1 cellular context compared by ENCODE assay signal in the genomic region with DNA sequence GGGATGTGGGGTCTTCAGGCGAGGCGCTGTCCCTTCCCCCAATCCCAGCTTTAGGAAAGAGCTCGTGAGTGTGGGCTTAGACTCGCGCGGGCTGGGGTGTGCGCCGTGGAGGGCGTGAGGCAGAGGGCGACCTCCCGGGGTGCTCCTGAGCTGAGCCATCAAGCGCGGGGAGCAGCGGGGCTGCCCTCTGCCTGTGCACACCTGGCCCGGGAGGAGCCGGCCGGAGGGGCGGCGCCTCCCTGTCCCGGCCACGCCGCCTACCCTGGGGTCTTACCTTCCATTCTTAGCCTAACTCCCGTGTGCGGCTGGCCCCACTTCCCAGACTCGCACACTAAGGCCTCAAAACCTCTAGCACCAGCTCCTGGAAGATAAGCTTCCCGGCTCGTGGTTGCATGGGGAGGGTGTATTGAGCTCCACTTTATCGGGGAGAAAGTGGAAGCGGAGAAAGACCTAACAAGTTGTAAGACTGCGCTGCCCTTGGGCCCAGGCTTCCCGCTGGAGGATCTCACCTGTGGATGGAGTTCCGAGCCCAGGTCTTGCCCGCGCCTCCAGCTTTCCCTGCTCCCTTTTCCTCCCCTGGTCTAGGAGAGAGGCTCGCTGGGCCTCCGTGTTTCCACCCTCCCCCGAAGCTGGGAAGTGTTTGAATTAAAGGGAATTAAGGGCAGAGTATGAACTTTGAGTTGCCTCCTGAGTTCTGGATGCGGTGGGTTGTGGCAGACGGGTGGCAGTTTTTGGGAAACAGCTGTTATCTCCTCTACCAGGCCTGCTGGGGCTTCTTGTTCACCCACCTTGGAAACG.
A peak's percentile ranks its signal among the peaks of the same experiment; 100 is the strongest.
TF ChIP-seq lines count a peak whose summit lies in the region.

No MANE protein-coding gene starts in this region.

TF ChIP-seq in HepG2, 621 proteins besides CTCF, POLR2A, EP300 and RAD21 (continued from another document and continues in another):
- TF ChIP-seq KDM6A (CRISPR knock-in tag; IDR thresholded peaks at IDR 0.05; ENCODE audit: low read depth) (no peak), ZNF329 (CRISPR knock-in tag; IDR thresholded peaks at IDR 0.05; ENCODE audit: low read depth) (0 out of 2 replicates have a peak, but pooled peaks have one; percentile 66), ZNF354B (CRISPR knock-in tag; IDR thresholded peaks at IDR 0.05) (peak; percentile 83), ZSCAN22 (CRISPR knock-in tag; IDR thresholded peaks at IDR 0.05) (no peak), MEIS1 (CRISPR knock-in tag; IDR thresholded peaks at IDR 0.05; ENCODE audit: borderline replicate concordance) (no peak), IRX3 (CRISPR knock-in tag; IDR thresholded peaks at IDR 0.05; ENCODE audit: borderline replicate concordance, low read depth) (peak; percentile 82; the same call in 1 of the 2 replicates), ELF1 (CRISPR knock-in tag; IDR thresholded peaks at IDR 0.05) (peak; percentile 10; the same call in 1 of the 2 replicates), FOXC1 (CRISPR knock-in tag; IDR thresholded peaks at IDR 0.05; ENCODE audit: borderline replicate concordance) (peak; percentile 68; the same call in 1 of the 2 replicates), ZSCAN20 (CRISPR knock-in tag; IDR thresholded peaks at IDR 0.05; ENCODE audit: borderline replicate concordance) (no peak), DPF2 (CRISPR knock-in tag; IDR thresholded peaks at IDR 0.05; ENCODE audit: borderline replicate concordance, low read depth) (0 out of 2 replicates have a peak, but pooled peaks have one; percentile 16), BRD4 (CRISPR knock-in tag; IDR thresholded peaks at IDR 0.05) (peak; percentile 73), ZFP36 (IDR thresholded peaks at IDR 0.05; ENCODE audit: borderline replicate concordance, low read depth, low read length, partially characterized antibody) (no peak), ARNTL (CRISPR knock-in tag; IDR thresholded peaks at IDR 0.05) (no peak), KDM5B (CRISPR knock-in tag; IDR thresholded peaks at IDR 0.05; ENCODE audit: borderline replicate concordance) (peak; percentile 41), JUN (CRISPR knock-in tag; IDR thresholded peaks at IDR 0.05) (no peak), ZNF652 (CRISPR knock-in tag; IDR thresholded peaks at IDR 0.05; ENCODE audit: borderline replicate concordance, low read depth) (no peak), ARNT2 (CRISPR knock-in tag; IDR thresholded peaks at IDR 0.05; ENCODE audit: low read depth) (no peak), ZNF205 (CRISPR knock-in tag; IDR thresholded peaks at IDR 0.05) (0 out of 2 replicates have a peak, but pooled peaks have one; percentile 27), RBFOX2 (IDR thresholded peaks at IDR 0.05; ENCODE audit: low read depth, low read length) (no peak), SIN3B (IDR thresholded peaks at IDR 0.05; ENCODE audit: low read length) (no peak), TBX2 (CRISPR knock-in tag; IDR thresholded peaks at IDR 0.05; ENCODE audit: borderline replicate concordance) (peak; percentile 58), HMG20B (CRISPR knock-in tag; conservative IDR thresholded peaks at IDR 0.05) (0 out of 2 replicates have a peak, but pooled peaks have one; percentile 16), SPEN (CRISPR knock-in tag; IDR thresholded peaks at IDR 0.05; ENCODE audit: low read depth) (no peak; the same call in 1 of the 2 replicates), SP2 (CRISPR knock-in tag; IDR thresholded peaks at IDR 0.05) (no peak), ZFX (CRISPR knock-in tag; IDR thresholded peaks at IDR 0.05; ENCODE audit: low read depth) (peak; percentile 66; the same call in 1 of the 2 replicates), HOXA3 (CRISPR knock-in tag; IDR thresholded peaks at IDR 0.05) (peak; percentile 24; the same call in 1 of the 2 replicates), MED8 (CRISPR knock-in tag; IDR thresholded peaks at IDR 0.05; ENCODE audit: insufficient replicate concordance) (no peak), ELF4 (CRISPR knock-in tag; IDR thresholded peaks at IDR 0.05; ENCODE audit: borderline replicate concordance) (no peak), TP53 (CRISPR knock-in tag; conservative IDR thresholded peaks at IDR 0.05) (no peak), TEAD3 (CRISPR knock-in tag; optimal IDR thresholded peaks at IDR 0.05; ENCODE audit: borderline replicate concordance) (no peak), ZNF782 (CRISPR knock-in tag; IDR thresholded peaks at IDR 0.05; ENCODE audit: borderline replicate concordance) (no peak)
- TF ChIP-seq, protein P1, sequence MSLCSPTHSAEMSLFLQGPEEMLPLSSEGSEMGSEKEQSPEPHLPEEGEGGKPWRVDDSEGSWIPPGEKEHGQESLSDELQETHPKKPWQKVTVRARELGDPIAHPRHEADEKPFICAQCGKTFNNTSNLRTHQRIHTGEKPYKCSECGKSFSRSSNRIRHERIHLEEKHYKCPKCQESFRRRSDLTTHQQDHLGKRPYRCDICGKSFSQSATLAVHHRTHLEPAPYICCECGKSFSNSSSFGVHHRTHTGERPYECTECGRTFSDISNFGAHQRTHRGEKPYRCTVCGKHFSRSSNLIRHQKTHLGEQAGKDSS (CRISPR knock-in tag; IDR thresholded peaks at IDR 0.05; ENCODE audit: borderline replicate concordance, low read depth), result no peak
- TF ChIP-seq, protein P2, sequence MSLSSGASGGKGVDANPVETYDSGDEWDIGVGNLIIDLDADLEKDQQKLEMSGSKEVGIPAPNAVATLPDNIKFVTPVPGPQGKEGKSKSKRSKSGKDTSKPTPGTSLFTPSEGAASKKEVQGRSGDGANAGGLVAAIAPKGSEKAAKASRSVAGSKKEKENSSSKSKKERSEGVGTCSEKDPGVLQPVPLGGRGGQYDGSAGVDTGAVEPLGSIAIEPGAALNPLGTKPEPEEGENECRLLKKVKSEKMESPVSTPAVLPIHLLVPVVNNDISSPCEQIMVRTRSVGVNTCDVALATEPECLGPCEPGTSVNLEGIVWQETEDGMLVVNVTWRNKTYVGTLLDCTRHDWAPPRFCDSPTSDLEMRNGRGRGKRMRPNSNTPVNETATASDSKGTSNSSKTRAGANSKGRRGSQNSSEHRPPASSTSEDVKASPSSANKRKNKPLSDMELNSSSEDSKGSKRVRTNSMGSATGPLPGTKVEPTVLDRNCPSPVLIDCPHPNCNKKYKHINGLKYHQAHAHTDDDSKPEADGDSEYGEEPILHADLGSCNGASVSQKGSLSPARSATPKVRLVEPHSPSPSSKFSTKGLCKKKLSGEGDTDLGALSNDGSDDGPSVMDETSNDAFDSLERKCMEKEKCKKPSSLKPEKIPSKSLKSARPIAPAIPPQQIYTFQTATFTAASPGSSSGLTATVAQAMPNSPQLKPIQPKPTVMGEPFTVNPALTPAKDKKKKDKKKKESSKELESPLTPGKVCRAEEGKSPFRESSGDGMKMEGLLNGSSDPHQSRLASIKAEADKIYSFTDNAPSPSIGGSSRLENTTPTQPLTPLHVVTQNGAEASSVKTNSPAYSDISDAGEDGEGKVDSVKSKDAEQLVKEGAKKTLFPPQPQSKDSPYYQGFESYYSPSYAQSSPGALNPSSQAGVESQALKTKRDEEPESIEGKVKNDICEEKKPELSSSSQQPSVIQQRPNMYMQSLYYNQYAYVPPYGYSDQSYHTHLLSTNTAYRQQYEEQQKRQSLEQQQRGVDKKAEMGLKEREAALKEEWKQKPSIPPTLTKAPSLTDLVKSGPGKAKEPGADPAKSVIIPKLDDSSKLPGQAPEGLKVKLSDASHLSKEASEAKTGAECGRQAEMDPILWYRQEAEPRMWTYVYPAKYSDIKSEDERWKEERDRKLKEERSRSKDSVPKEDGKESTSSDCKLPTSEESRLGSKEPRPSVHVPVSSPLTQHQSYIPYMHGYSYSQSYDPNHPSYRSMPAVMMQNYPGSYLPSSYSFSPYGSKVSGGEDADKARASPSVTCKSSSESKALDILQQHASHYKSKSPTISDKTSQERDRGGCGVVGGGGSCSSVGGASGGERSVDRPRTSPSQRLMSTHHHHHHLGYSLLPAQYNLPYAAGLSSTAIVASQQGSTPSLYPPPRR (CRISPR knock-in tag; IDR thresholded peaks at IDR 0.05; ENCODE audit: borderline replicate concordance), result 0 out of 2 replicates have a peak, but pooled peaks have one; percentile 30
- TF ChIP-seq, protein P3, sequence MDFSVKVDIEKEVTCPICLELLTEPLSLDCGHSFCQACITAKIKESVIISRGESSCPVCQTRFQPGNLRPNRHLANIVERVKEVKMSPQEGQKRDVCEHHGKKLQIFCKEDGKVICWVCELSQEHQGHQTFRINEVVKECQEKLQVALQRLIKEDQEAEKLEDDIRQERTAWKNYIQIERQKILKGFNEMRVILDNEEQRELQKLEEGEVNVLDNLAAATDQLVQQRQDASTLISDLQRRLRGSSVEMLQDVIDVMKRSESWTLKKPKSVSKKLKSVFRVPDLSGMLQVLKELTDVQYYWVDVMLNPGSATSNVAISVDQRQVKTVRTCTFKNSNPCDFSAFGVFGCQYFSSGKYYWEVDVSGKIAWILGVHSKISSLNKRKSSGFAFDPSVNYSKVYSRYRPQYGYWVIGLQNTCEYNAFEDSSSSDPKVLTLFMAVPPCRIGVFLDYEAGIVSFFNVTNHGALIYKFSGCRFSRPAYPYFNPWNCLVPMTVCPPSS (IDR thresholded peaks at IDR 0.05), result no peak
- TF ChIP-seq, protein P4, sequence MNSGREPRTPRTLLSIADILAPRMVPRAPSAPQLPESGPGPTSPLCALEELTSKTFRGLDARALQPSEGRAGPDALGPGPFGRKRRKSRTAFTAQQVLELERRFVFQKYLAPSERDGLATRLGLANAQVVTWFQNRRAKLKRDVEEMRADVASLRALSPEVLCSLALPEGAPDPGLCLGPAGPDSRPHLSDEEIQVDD (CRISPR knock-in tag; IDR thresholded peaks at IDR 0.05; ENCODE audit: borderline replicate concordance), result 0 out of 2 replicates have a peak, but pooled peaks have one; percentile 66
- TF ChIP-seq, protein P5, sequence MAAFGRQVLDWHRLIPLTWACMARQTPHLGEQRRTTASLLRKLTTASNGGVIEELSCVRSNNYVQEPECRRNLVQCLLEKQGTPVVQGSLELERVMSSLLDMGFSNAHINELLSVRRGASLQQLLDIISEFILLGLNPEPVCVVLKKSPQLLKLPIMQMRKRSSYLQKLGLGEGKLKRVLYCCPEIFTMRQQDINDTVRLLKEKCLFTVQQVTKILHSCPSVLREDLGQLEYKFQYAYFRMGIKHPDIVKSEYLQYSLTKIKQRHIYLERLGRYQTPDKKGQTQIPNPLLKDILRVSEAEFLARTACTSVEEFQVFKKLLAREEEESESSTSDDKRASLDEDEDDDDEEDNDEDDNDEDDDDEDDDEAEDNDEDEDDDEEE (CRISPR knock-in tag; IDR thresholded peaks at IDR 0.05), result 0 out of 2 replicates have a peak, but pooled peaks have one; percentile 61
- TF ChIP-seq, protein P6, sequence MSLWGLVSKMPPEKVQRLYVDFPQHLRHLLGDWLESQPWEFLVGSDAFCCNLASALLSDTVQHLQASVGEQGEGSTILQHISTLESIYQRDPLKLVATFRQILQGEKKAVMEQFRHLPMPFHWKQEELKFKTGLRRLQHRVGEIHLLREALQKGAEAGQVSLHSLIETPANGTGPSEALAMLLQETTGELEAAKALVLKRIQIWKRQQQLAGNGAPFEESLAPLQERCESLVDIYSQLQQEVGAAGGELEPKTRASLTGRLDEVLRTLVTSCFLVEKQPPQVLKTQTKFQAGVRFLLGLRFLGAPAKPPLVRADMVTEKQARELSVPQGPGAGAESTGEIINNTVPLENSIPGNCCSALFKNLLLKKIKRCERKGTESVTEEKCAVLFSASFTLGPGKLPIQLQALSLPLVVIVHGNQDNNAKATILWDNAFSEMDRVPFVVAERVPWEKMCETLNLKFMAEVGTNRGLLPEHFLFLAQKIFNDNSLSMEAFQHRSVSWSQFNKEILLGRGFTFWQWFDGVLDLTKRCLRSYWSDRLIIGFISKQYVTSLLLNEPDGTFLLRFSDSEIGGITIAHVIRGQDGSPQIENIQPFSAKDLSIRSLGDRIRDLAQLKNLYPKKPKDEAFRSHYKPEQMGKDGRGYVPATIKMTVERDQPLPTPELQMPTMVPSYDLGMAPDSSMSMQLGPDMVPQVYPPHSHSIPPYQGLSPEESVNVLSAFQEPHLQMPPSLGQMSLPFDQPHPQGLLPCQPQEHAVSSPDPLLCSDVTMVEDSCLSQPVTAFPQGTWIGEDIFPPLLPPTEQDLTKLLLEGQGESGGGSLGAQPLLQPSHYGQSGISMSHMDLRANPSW (CRISPR knock-in tag; IDR thresholded peaks at IDR 0.05; ENCODE audit: borderline replicate concordance), result no peak
- TF ChIP-seq, protein P7, sequence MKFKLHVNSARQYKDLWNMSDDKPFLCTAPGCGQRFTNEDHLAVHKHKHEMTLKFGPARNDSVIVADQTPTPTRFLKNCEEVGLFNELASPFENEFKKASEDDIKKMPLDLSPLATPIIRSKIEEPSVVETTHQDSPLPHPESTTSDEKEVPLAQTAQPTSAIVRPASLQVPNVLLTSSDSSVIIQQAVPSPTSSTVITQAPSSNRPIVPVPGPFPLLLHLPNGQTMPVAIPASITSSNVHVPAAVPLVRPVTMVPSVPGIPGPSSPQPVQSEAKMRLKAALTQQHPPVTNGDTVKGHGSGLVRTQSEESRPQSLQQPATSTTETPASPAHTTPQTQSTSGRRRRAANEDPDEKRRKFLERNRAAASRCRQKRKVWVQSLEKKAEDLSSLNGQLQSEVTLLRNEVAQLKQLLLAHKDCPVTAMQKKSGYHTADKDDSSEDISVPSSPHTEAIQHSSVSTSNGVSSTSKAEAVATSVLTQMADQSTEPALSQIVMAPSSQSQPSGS (CRISPR knock-in tag; IDR thresholded peaks at IDR 0.05), result 0 out of 2 replicates have a peak, but pooled peaks have one; percentile 22
- TF ChIP-seq, protein P8, sequence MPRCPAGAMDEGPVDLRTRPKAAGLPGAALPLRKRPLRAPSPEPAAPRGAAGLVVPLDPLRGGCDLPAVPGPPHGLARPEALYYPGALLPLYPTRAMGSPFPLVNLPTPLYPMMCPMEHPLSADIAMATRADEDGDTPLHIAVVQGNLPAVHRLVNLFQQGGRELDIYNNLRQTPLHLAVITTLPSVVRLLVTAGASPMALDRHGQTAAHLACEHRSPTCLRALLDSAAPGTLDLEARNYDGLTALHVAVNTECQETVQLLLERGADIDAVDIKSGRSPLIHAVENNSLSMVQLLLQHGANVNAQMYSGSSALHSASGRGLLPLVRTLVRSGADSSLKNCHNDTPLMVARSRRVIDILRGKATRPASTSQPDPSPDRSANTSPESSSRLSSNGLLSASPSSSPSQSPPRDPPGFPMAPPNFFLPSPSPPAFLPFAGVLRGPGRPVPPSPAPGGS (CRISPR knock-in tag; IDR thresholded peaks at IDR 0.05), result no peak; the same call in 1 of the 2 replicates
- TF ChIP-seq, protein P9, sequence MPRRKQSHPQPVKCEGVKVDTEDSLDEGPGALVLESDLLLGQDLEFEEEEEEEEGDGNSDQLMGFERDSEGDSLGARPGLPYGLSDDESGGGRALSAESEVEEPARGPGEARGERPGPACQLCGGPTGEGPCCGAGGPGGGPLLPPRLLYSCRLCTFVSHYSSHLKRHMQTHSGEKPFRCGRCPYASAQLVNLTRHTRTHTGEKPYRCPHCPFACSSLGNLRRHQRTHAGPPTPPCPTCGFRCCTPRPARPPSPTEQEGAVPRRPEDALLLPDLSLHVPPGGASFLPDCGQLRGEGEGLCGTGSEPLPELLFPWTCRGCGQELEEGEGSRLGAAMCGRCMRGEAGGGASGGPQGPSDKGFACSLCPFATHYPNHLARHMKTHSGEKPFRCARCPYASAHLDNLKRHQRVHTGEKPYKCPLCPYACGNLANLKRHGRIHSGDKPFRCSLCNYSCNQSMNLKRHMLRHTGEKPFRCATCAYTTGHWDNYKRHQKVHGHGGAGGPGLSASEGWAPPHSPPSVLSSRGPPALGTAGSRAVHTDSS (CRISPR knock-in tag; conservative IDR thresholded peaks at IDR 0.05), result 0 out of 2 replicates have a peak, but pooled peaks have one; percentile 33
- TF ChIP-seq, protein P10, sequence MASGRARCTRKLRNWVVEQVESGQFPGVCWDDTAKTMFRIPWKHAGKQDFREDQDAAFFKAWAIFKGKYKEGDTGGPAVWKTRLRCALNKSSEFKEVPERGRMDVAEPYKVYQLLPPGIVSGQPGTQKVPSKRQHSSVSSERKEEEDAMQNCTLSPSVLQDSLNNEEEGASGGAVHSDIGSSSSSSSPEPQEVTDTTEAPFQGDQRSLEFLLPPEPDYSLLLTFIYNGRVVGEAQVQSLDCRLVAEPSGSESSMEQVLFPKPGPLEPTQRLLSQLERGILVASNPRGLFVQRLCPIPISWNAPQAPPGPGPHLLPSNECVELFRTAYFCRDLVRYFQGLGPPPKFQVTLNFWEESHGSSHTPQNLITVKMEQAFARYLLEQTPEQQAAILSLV (CRISPR knock-in tag; IDR thresholded peaks at IDR 0.05; ENCODE audit: borderline replicate concordance), result peak; percentile 59; the same call in 1 of the 2 replicates
